8 cellular contexts compared by ENCODE assay signal in the genomic region with DNA sequence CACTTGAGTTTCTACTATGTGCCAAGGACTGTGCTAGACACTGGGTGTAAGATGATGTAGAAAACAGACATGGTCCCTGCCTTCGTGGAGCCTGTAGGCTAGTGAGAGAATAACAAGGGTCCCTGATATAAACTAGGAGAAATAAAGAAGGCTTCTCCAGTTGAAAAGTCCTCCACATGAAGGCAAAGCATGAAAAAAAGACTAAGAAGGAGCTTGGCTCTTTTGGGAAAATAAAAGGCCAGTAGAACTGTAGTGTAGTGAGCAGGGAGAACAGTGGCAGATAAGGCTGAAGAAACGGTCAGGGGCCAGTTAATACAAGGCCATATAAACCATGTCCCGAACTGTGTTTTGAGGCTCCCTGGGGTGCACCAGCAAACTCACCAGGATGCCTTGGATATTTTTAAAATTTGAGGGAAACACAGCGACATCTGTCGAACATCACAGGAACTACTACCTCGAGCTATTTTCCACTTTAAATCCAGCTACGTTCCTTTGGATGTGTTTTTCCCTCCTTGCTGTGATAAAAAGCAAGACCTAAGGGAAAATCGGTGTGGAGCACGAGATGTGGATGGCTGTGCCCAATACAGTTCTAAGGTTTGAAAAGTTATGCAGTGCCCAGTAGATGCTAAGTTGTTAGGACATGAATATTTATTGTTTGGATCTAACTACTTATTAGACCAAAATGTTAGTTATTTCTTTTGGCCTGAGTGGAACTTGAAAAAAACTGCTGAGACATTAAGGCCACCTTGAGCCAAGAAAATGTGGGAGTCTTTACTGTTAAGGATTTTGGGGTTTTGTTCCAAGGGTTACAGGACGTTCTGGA. TPM values are rescaled to one million over a fixed set of nuclear protein-coding genes. Genes with fewer than 3 reads are reported as not detected.
DNase-seq lines count a peak whose midpoint lies in the region; ATAC-seq and TF ChIP-seq lines count a peak whose summit lies in the region.

No MANE protein-coding gene starts in this region.

- no peak overlapping the region for H3K4me3 Mint-ChIP-seq in central memory CD8-positive, alpha-beta T cell

- no peaks in the 10 kb centered on the region for H3K36me3 Mint-ChIP-seq in central memory CD8-positive, alpha-beta T cell (ENCODE audit: insufficient read depth)

- H3K27me3 ChIP-seq in kidney epithelial cell (ENCODE audit: control insufficient read depth, insufficient read depth, low read length) = no peaks in the 10 kb centered on the region

- DNase-seq in NOMO-1 treated with DMSO at 0.1 percent for 48 hours (lab: John Stamatoyannopoulos, UW; ENCODE audit: unreplicated experiment) = peak; percentile 16
- no peak for DNase-seq in NOMO-1 treated with dmso at 0.1 percent for 144 hours (lab: John Stamatoyannopoulos, UW; ENCODE audit: unreplicated experiment)
- DNase-seq in NCI-H1092 (lab: John Stamatoyannopoulos, UW) = peak; percentile 11
- DNase-seq in T-helper 9 cell = peak; percentile 25
- DNase-seq in central memory CD8-positive, alpha-beta T cell (ENCODE audit: low spot score in 2 of 2) = peak; percentile 14 to 19
- no peak for DNase-seq in kidney epithelial cell (ENCODE audit: low read depth)
- DNase-seq in stimulated activated CD4-positive, alpha-beta T cell treated with anti-CD3 and anti-CD28 coated beads, Interleukin-2, amount 100 ng/mL, for 24 hours = peak; percentile 27 to 33

- H3K4me1 Mint-ChIP-seq in central memory CD8-positive, alpha-beta T cell = no peaks in the 10 kb centered on the region

- H3K36me3 ChIP-seq in kidney epithelial cell (ENCODE audit: control insufficient read depth, insufficient read depth, low read length) = no peaks in the 10 kb centered on the region

- ATAC-seq in central memory CD8-positive, alpha-beta T cell (replicated peaks; ENCODE audit: extremely low read depth, poor library complexity, severe bottlenecking) = no peak
- no peak for ATAC-seq in HG03280 (IDR thresholded peaks at IDR 0.05; ENCODE audit: unreplicated experiment)

- no peaks in the 10 kb centered on the region for H3K9me3 Mint-ChIP-seq in central memory CD8-positive, alpha-beta T cell

- TF ChIP-seq CTCF in kidney epithelial cell (IDR thresholded peaks at IDR 0.05; ENCODE audit: insufficient read depth, low read length, poor library complexity, severe bottlenecking) = peak; percentile 79

- no peak overlapping the region for H3K4me3 ChIP-seq in kidney epithelial cell (ENCODE audit: low read depth, low read length)

- H3K27me3 Mint-ChIP-seq in central memory CD8-positive, alpha-beta T cell = no peaks in the 10 kb centered on the region

- no peak overlapping the region for H3K27ac Mint-ChIP-seq in central memory CD8-positive, alpha-beta T cell (ENCODE audit: low read depth)

RNA-seq across cellular contexts. Expression of gene CFL2, which starts 8.5 kb away (rescaled TPM):
- 32.4 and 34.0 TPM in 2 replicates for total RNA-seq in kidney epithelial cell

Comparison
In these comparisons a context has a peak if more than half of its experiments do, and no peak if none do; other contexts are left out.
1. DNase-seq: peak in NOMO-1 treated with DMSO at 0.1 percent for 48 hours (single experiment), NCI-H1092 (single experiment), T-helper 9 cell (single experiment), central memory CD8-positive, alpha-beta T cell (2 of 2) and stimulated activated CD4-positive, alpha-beta T cell treated with anti-CD3 and anti-CD28 coated beads, Interleukin-2, amount 100 ng/mL, for 24 hours (2 of 2); none in NOMO-1 treated with dmso at 0.1 percent for 144 hours (single experiment) and kidney epithelial cell (single experiment).